8 cellular contexts compared by ENCODE assay signal in the genomic region with DNA sequence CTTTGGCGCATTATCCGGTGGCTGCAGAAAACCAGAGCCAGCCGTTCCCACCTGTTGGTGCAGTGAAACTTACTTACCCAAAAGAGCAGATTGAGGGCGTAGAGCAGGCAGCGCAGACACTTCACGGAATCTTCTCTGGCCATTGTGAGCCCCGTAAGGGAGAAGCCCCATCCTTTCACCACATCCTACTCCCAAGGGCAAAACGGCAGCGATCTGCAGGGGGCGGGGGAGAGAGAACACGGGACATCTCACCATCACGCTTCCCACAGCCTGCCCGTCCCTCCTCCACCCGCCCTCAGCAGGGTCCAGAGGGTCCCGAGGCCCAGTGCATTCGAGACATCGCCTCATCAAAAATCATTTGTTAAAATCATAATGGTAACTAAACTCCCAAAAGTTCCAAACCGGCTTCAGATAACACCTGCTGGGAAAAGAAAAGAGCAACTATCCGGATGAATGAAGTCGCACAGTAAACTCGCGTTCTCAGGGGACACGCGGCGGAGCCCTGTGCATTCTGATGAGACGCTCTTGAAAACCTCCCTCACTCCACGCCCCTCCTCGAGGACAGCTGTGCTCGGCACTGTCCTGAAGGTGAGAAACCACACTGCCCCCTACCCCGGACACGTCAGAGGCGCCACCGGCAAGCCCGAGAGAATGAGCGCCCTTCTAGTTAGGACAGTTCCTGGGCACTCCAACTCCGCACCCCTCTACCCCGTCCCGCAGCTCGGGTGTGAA. TPM values are rescaled to one million over a fixed set of nuclear protein-coding genes. Genes with fewer than 3 reads are reported as not detected.
A peak's percentile ranks its signal among the peaks of the same experiment; 100 is the strongest.
DNase-seq lines count a peak whose midpoint lies in the region; ATAC-seq and TF ChIP-seq lines count a peak whose summit lies in the region.

No MANE protein-coding gene starts in this region.

- no peak overlapping the region for H3K27ac ChIP-seq in SJSA1
- H3K27ac ChIP-seq in left lung, result peak overlapping the region; percentile 90 to 94
- H3K27ac ChIP-seq in stomach, result peak overlapping the region; percentile 9 to 95 (median 88)

- DNase-seq in GM10266 (ENCODE audit: extremely low spot score) (peak; percentile 83), HK-2 (ENCODE audit: unreplicated experiment) (peak; percentile 63), SJSA1 (ENCODE audit: low read depth in 1 of 2, low spot score in 2 of 2) (peak; percentile 21 to 46), cortex of kidney (lab: John Stamatoyannopoulos, UW) (peak; percentile 11), left lung (peak; percentile 38 to 77), stomach (no peak), NCI-H128 (lab: John Stamatoyannopoulos, UW; ENCODE audit: unreplicated experiment) (no peak)

- no peak for TF ChIP-seq EP300 in stomach (IDR thresholded peaks at IDR 0.05)

- TF ChIP-seq CTCF in GM10266 (IDR thresholded peaks at IDR 0.05; ENCODE audit: control insufficient read depth, insufficient read depth, low read depth, missing control alignments) (peak; percentile 44), left lung (IDR thresholded peaks at IDR 0.05) (no peak), stomach (IDR thresholded peaks at IDR 0.05) (no peak)

- H3K9me3 ChIP-seq in SJSA1 (replicated peaks) (no peaks in the 10 kb centered on the region), left lung (no peaks in the 10 kb centered on the region), stomach (no peaks in the 10 kb centered on the region)

- H3K4me3 ChIP-seq in SJSA1 (peak overlapping the region; percentile 51), left lung (peak overlapping the region; percentile 58 to 63), stomach (peak overlapping the region; percentile 66 to 79 (median 77))

- peaks cover 13% of the 10 kb centered on the region for H3K27me3 ChIP-seq in SJSA1 (replicated peaks)
- peaks cover 4 to 59% of the 10 kb centered on the region in 2 donors for H3K27me3 ChIP-seq in left lung
- peaks cover 0 to 13% (median 0%) of the 10 kb centered on the region in 3 donors for H3K27me3 ChIP-seq in stomach

- ATAC-seq in GM21447 (IDR thresholded peaks at IDR 0.05; ENCODE audit: unreplicated experiment) (peak; percentile 69), left lung (peak; percentile 44)

- H3K4me1 ChIP-seq in SJSA1 (replicated peaks) (peaks cover 10% of the 10 kb centered on the region), left lung (peaks cover 7 to 11% of the 10 kb centered on the region in 2 donors), stomach (peaks cover 6 to 22% (median 18%) of the 10 kb centered on the region in 4 donors)

- intact Hi-C loops in left lung (cut with DNase I) (loop anchor here in 1 of 2 donors (10.0 kb wide), 1 partner anchor 62 kb away; no protein-coding TSS in a partner anchor), stomach (cut with DNase I; ENCODE audit: low total_unique reads) (no loop called here)

- H3K36me3 ChIP-seq in SJSA1, result no peaks in the 10 kb centered on the region
- no peaks in the 10 kb centered on the region for H3K36me3 ChIP-seq in left lung
- H3K36me3 ChIP-seq in stomach, result no peaks in the 10 kb centered on the region

- WGBS in stomach, 5 donors, result 2 to 4% (median 3%) methylated on average over 28 to 39 of the region's 39 CpGs

- no peak for TF ChIP-seq POLR2A in stomach (IDR thresholded peaks at IDR 0.05)

RNA-seq across cellular contexts. Expression of gene TSPAN12, which starts 1.2 kb away (rescaled TPM):
- 1.8 and 2.3 TPM in 2 replicates for total RNA-seq in SJSA1 (2014; rRNA removed; shearing (Covaris generic))
- total RNA-seq in left lung (10 to 100 TPM; 25.7 to 48.8 TPM), stomach (10 to 100 TPM in 4 of 5 donors, not detected in 1; 10.7 to 26.6 (median 18.8) TPM)
- polyA plus RNA-seq in stomach, result 10 to 100 TPM in 2 of 3 donors, 1 to 10 TPM in 1; 9.8 to 25.8 (median 17.5) TPM

Comparison
In these comparisons a context has a peak if more than half of its experiments do, and no peak if none do; other contexts are left out.
1. DNase-seq: peak in GM10266 (single experiment), HK-2 (single experiment), SJSA1 (2 of 2), cortex of kidney (single experiment) and left lung (2 of 2); none in stomach (single experiment) and NCI-H128 (single experiment).
2. Peak in every context shown above with its lines, with median percentiles within 50 percentile points of each other: H3K4me3 ChIP-seq.